In genomic region chr2:60535392-60536312, GRCh38 we compare ENCODE assay signal across 14 cellular contexts. TPM values are rescaled to one million over a fixed set of nuclear protein-coding genes. Genes with fewer than 3 reads are reported as not detected.
DNase-seq lines count a peak whose midpoint lies in the region; ATAC-seq and TF ChIP-seq lines count a peak whose summit lies in the region.
"Had no signal": no experiment of that assay in that cellular context is flagged by ENCODE, and none has a peak within 500 bp of the region (broad histone marks: within the 10 kb centered on the region; RNA-seq: fewer than 3 reads in every experiment).

No MANE protein-coding gene starts in this region.

- H3K36me3 ChIP-seq in hepatocyte (replicated peaks; ENCODE audit: insufficient read depth, low read depth), result no peaks in the 10 kb centered on the region
- H3K36me3 ChIP-seq: brain microvascular endothelial cell had no signal

- H3K27me3 Mint-ChIP-seq in stimulated activated naive CD8-positive, alpha-beta T cell treated with anti-CD3 and anti-CD28 coated beads, Interleukin-15, amount 100 ng/mL, for 72 hours, result peaks cover 69% of the 10 kb centered on the region

- no peaks in the 10 kb centered on the region for H3K9me3 ChIP-seq in hepatocyte (ENCODE audit: low read depth)
- H3K9me3 ChIP-seq: Caco-2 had no signal

- DNase-seq in hepatocyte (ENCODE audit: low spot score), result no peak
- DNase-seq in D341Med (ENCODE audit: low spot score), result no peak
- DNase-seq in AG20443 (ENCODE audit: low spot score), result no peak
- no peak for DNase-seq in NCI-H128 (lab: John Stamatoyannopoulos, UW; ENCODE audit: unreplicated experiment)
- no peak for DNase-seq in stimulated activated naive CD8-positive, alpha-beta T cell treated with anti-CD3 and anti-CD28 coated beads, Interleukin-15, amount 100 ng/mL, for 72 hours
- DNase-seq: activated CD4-positive, alpha-beta memory T cell treated with anti-CD3 and anti-CD28 coated beads for 36 hours; brain microvascular endothelial cell; Caco-2; H7; NCI-H1417 treated with DMSO at 0.1 percent for 48 hours; RPMI8226 had no signal

- no peak for TF ChIP-seq CTCF in hepatocyte (IDR thresholded peaks at IDR 0.05; ENCODE audit: poor library complexity)

- H3K4me1 ChIP-seq in hepatocyte (ENCODE audit: insufficient read depth), result peaks cover 90% of the 10 kb centered on the region

- H3K27ac Mint-ChIP-seq in stimulated activated naive CD8-positive, alpha-beta T cell treated with anti-CD3 and anti-CD28 coated beads, Interleukin-15, amount 100 ng/mL, for 72 hours, result no peak overlapping the region
- H3K27ac Mint-ChIP-seq: activated CD4-positive, alpha-beta memory T cell treated with anti-CD3 and anti-CD28 coated beads for 36 hours had no signal

- H3K9me3 Mint-ChIP-seq in stimulated activated naive CD8-positive, alpha-beta T cell treated with anti-CD3 and anti-CD28 coated beads, Interleukin-15, amount 100 ng/mL, for 72 hours, result no peaks in the 10 kb centered on the region
- H3K9me3 Mint-ChIP-seq: activated CD4-positive, alpha-beta memory T cell treated with anti-CD3 and anti-CD28 coated beads for 36 hours had no signal

- WGBS in hepatocyte (ENCODE audit: low lambda C conversion rate, missing lambda C conversion rate), result 52% methylated on average over 14 of the region's 14 CpGs

- no peak overlapping the region for H2AFZ ChIP-seq in hepatocyte

- H3K4me3 Mint-ChIP-seq in stimulated activated naive CD8-positive, alpha-beta T cell treated with anti-CD3 and anti-CD28 coated beads, Interleukin-15, amount 100 ng/mL, for 72 hours, result no peak overlapping the region
- H3K4me3 Mint-ChIP-seq: activated CD4-positive, alpha-beta memory T cell treated with anti-CD3 and anti-CD28 coated beads for 36 hours had no signal

- H3K4me1 Mint-ChIP-seq in stimulated activated naive CD8-positive, alpha-beta T cell treated with anti-CD3 and anti-CD28 coated beads, Interleukin-15, amount 100 ng/mL, for 72 hours, result peaks cover 11% of the 10 kb centered on the region

- no peak overlapping the region for H3K4me3 ChIP-seq in hepatocyte

- H3K4me2 ChIP-seq in hepatocyte, result peak overlapping the region; percentile 70

- peak overlapping the region; percentile 82 for H3K27ac ChIP-seq in hepatocyte
- H3K27ac ChIP-seq: brain microvascular endothelial cell had no signal

- H3K27me3 ChIP-seq in hepatocyte, result no peaks in the 10 kb centered on the region
- H3K27me3 ChIP-seq: brain microvascular endothelial cell had no signal

- ATAC-seq in GM18519 (IDR thresholded peaks at IDR 0.05; ENCODE audit: low FRiP score, unreplicated experiment) (peak; percentile 75), GM21528 (IDR thresholded peaks at IDR 0.05; ENCODE audit: low FRiP score, unreplicated experiment) (peak; percentile 60), HG03135 (IDR thresholded peaks at IDR 0.05; ENCODE audit: unreplicated experiment) (peak; percentile 59)
- no peak for ATAC-seq in stimulated activated naive CD8-positive, alpha-beta T cell treated with anti-CD3 and anti-CD28 coated beads, Interleukin-15, amount 100 ng/mL, for 72 hours

- H3K9me2 ChIP-seq in hepatocyte (replicated peaks; ENCODE audit: insufficient read depth), result no peaks in the 10 kb centered on the region

- H3K79me2 ChIP-seq in hepatocyte, result peaks cover 86% of the 10 kb centered on the region

- no peaks in the 10 kb centered on the region for H4K20me1 ChIP-seq in hepatocyte (ENCODE audit: insufficient read depth, poor library complexity, severe bottlenecking)

RNA-seq across cellular contexts. Expression of gene BCL11A, which starts 17.8 kb away (rescaled TPM):
- 11.6 and 14.4 TPM in 2 replicates for total RNA-seq in hepatocyte
- polyA plus RNA-seq in hepatocyte, result 18.4 and 22.6 TPM in 2 replicates
- total RNA-seq: activated CD4-positive, alpha-beta memory T cell treated with anti-CD3 and anti-CD28 coated beads for 36 hours had no signal
